Comparison of ENCODE assay signal across 24 cellular contexts in genomic region chr4:176875026-176875425, GRCh38.
"Had no signal": no experiment of that assay in that cellular context is flagged by ENCODE, and none has a peak within 500 bp of the region (broad histone marks: within the 10 kb centered on the region; RNA-seq: fewer than 3 reads in every experiment).

No MANE protein-coding gene starts in this region.

- H3K36me3 ChIP-seq: gastrocnemius medialis, left lung, ovary, prostate gland, spleen, thoracic aorta, vagina had no signal

- H3K4me3 ChIP-seq: coronary artery, gastrocnemius medialis, left lung, lung, ovary, prostate gland, spleen, thoracic aorta, vagina had no signal

- H3K27me3 ChIP-seq: gastrocnemius medialis, left lung, ovary, spleen, vagina had no signal

- H3K4me1 ChIP-seq: gastrocnemius medialis, left lung, prostate gland, spleen, vagina had no signal

- DNase-seq: activated B cell treated with CpG ODN at 0.5 μM for 24 hours; activated CD4-positive, alpha-beta T cell treated with anti-CD3 and anti-CD28 coated beads for 36 hours; activated CD4-positive, alpha-beta T cell treated with anti-CD3 and anti-CD28 coated beads, Interleukin-2, amount 50 U/mL, for 48 hours; activated CD8-positive, alpha-beta memory T cell treated with anti-CD3 and anti-CD28 coated beads, Interleukin-2, amount 50 U/mL, for 48 hours; activated naive CD4-positive, alpha-beta T cell treated with Interleukin-2 at 50 U/mL for 16 hours; activated naive CD8-positive, alpha-beta T cell treated with anti-CD3 and anti-CD28 coated beads for 36 hours; activated T-cell treated with anti-CD3 and anti-CD28 coated beads, Interleukin-2, amount 50 U/mL, for 4 hours; amygdala; cerebellar nuclear complex; gastrocnemius medialis; hippocampal formation; kidney glomerular epithelial cell; left lung; naive thymus-derived CD4-positive, alpha-beta T cell; ovary; spleen; stimulated activated CD4-positive, alpha-beta T cell treated with anti-CD3 and anti-CD28 coated beads, Interleukin-4, amount 100 ng/mL, for 1 hour; stimulated activated naive CD4-positive, alpha-beta T cell had no signal

- ATAC-seq: activated CD4-positive, alpha-beta T cell treated with anti-CD3 and anti-CD28 coated beads for 36 hours; activated T-cell treated with anti-CD3 and anti-CD28 coated beads, Interleukin-2, amount 50 U/mL, for 4 hours; gastrocnemius medialis; left lung; naive thymus-derived CD4-positive, alpha-beta T cell had no signal

- H3K27ac ChIP-seq: coronary artery, epithelial cell of prostate, gastrocnemius medialis, left lung, ovary, prostate gland, spleen, thoracic aorta, vagina had no signal

- H3K9me3 ChIP-seq: gastrocnemius medialis, left lung, ovary, prostate gland, thoracic aorta, vagina had no signal
